ENCODE assay signal across 29 cellular contexts in genomic region chr5:15391648-15392392, GRCh38.
DNase-seq lines count a peak whose midpoint lies in the region; ATAC-seq and TF ChIP-seq lines count a peak whose summit lies in the region.
"Had no signal": no experiment of that assay in that cellular context is flagged by ENCODE, and none has a peak within 500 bp of the region (broad histone marks: within the 10 kb centered on the region; RNA-seq: fewer than 3 reads in every experiment).

No MANE protein-coding gene starts in this region.

- CTCF ChIA-PET in naive thymus-derived CD4-positive, alpha-beta T cell (lab: Charles Lee): no interaction called here

- no peak overlapping the region for H3K27ac ChIP-seq in right atrium auricular region
- H3K27ac ChIP-seq in naive thymus-derived CD4-positive, alpha-beta T cell (ENCODE audit: low read depth, low read length): no peak overlapping the region
- H3K27ac ChIP-seq: SJCRH30 had no signal

- H3K4me3 Mint-ChIP-seq in naive thymus-derived CD4-positive, alpha-beta T cell: no peak overlapping the region
- H3K4me3 Mint-ChIP-seq in activated T-helper 17 cell treated with anti-CD3 and anti-CD28 coated beads, Interleukin-2, amount 50 U/mL, for 72 hours: no peak overlapping the region
- H3K4me3 Mint-ChIP-seq: activated CD4-positive, alpha-beta memory T cell treated with anti-CD3 and anti-CD28 coated beads, Interleukin-2, amount 10 ng/mL, durations not matched to agents 7 days and 5 days; activated naive CD8-positive, alpha-beta T cell treated with anti-CD3 and anti-CD28 coated beads, Interleukin-2, amount 50 U/mL, for 24 hours; T-cell had no signal

- H3K27me3 Mint-ChIP-seq in naive thymus-derived CD4-positive, alpha-beta T cell: peaks cover 0 to under 1% (median 0%) of the 10 kb centered on the region in 5 donors
- H3K27me3 Mint-ChIP-seq in activated T-helper 17 cell treated with anti-CD3 and anti-CD28 coated beads, Interleukin-2, amount 50 U/mL, for 72 hours: no peaks in the 10 kb centered on the region
- H3K27me3 Mint-ChIP-seq: activated CD4-positive, alpha-beta memory T cell treated with anti-CD3 and anti-CD28 coated beads, Interleukin-2, amount 10 ng/mL, durations not matched to agents 7 days and 5 days; activated naive CD8-positive, alpha-beta T cell treated with anti-CD3 and anti-CD28 coated beads, Interleukin-2, amount 50 U/mL, for 24 hours; T-cell had no signal

- H3K4me3 ChIP-seq in right atrium auricular region (no peak overlapping the region), fibroblast of mammary gland (ENCODE audit: control insufficient read depth, low read depth, low read length) (no peak overlapping the region)
- H3K4me3 ChIP-seq in naive thymus-derived CD4-positive, alpha-beta T cell (ENCODE audit: low read length): no peak overlapping the region
- H3K4me3 ChIP-seq: SJCRH30 had no signal

- intact Hi-C loops in Right ventricle myocardium superior (cut with DNase I): no loop called here
- intact Hi-C loops in naive thymus-derived CD4-positive, alpha-beta T cell (cut with micrococcal nuclease): no loop called here

- TF ChIP-seq CTCF in right atrium auricular region (IDR thresholded peaks at IDR 0.05) (no peak), fibroblast of mammary gland (conservative IDR thresholded peaks at IDR 0.05; ENCODE audit: control insufficient read depth, insufficient read depth, low read depth, low read length) (no peak), omental fat pad (IDR thresholded peaks at IDR 0.05) (no peak)

- POLR2A ChIA-PET in naive thymus-derived CD4-positive, alpha-beta T cell (lab: Charles Lee): no interaction called here

- peaks cover 0 to 1% (median 0%) of the 10 kb centered on the region in 5 donors for H3K36me3 Mint-ChIP-seq in naive thymus-derived CD4-positive, alpha-beta T cell
- H3K36me3 Mint-ChIP-seq in activated T-helper 17 cell treated with anti-CD3 and anti-CD28 coated beads, Interleukin-2, amount 50 U/mL, for 72 hours (ENCODE audit: low read depth): no peaks in the 10 kb centered on the region
- H3K36me3 Mint-ChIP-seq: T-cell had no signal

- no peaks in the 10 kb centered on the region for H3K9me3 ChIP-seq in right atrium auricular region
- H3K9me3 ChIP-seq in naive thymus-derived CD4-positive, alpha-beta T cell (ENCODE audit: control insufficient read depth in 2 of 3, low read length in 3 of 3): no peaks in the 10 kb centered on the region
- H3K9me3 ChIP-seq: BE2C, heart right ventricle, SJCRH30 had no signal

- no peaks in the 10 kb centered on the region for H3K27me3 ChIP-seq in right atrium auricular region
- no peaks in the 10 kb centered on the region for H3K27me3 ChIP-seq in naive thymus-derived CD4-positive, alpha-beta T cell (ENCODE audit: control insufficient read depth in 2 of 2, insufficient read depth in 2 of 2, low read length in 2 of 2)
- H3K27me3 ChIP-seq: BE2C, heart right ventricle, SJCRH30 had no signal

- peaks cover 0 to 15% (median 1%) of the 10 kb centered on the region in 11 donors for H3K9me3 Mint-ChIP-seq in naive thymus-derived CD4-positive, alpha-beta T cell
- peaks cover 5% of the 10 kb centered on the region for H3K9me3 Mint-ChIP-seq in activated T-helper 17 cell treated with anti-CD3 and anti-CD28 coated beads, Interleukin-2, amount 50 U/mL, for 72 hours

- peak; percentile 78 for ATAC-seq in Right ventricle myocardium superior (ENCODE audit: poor library complexity)
- ATAC-seq in omental fat pad (ENCODE audit: low FRiP score): peak; percentile 54
- no peak for ATAC-seq in naive thymus-derived CD4-positive, alpha-beta T cell
- no peak for ATAC-seq in HG02571 (IDR thresholded peaks at IDR 0.05; ENCODE audit: unreplicated experiment)
- ATAC-seq in activated T-helper 17 cell treated with anti-CD3 and anti-CD28 coated beads, Interleukin-2, amount 50 U/mL, for 72 hours (replicated peaks): no peak
- ATAC-seq: activated naive CD8-positive, alpha-beta T cell treated with anti-CD3 and anti-CD28 coated beads, Interleukin-2, amount 50 U/mL, for 24 hours; Panc1; T-cell had no signal

- no peaks in the 10 kb centered on the region for H3K4me1 Mint-ChIP-seq in naive thymus-derived CD4-positive, alpha-beta T cell
- H3K4me1 Mint-ChIP-seq in activated T-helper 17 cell treated with anti-CD3 and anti-CD28 coated beads, Interleukin-2, amount 50 U/mL, for 72 hours: no peaks in the 10 kb centered on the region
- H3K4me1 Mint-ChIP-seq: activated CD4-positive, alpha-beta memory T cell treated with anti-CD3 and anti-CD28 coated beads, Interleukin-2, amount 10 ng/mL, durations not matched to agents 7 days and 5 days; activated naive CD8-positive, alpha-beta T cell treated with anti-CD3 and anti-CD28 coated beads, Interleukin-2, amount 50 U/mL, for 24 hours; T-cell had no signal

- H3K36me3 ChIP-seq in right atrium auricular region: no peaks in the 10 kb centered on the region
- H3K36me3 ChIP-seq in naive thymus-derived CD4-positive, alpha-beta T cell (ENCODE audit: control insufficient read depth in 2 of 3, insufficient read depth in 3 of 3, low read length in 3 of 3): no peaks in the 10 kb centered on the region
- H3K36me3 ChIP-seq: BE2C, heart right ventricle, SJCRH30 had no signal

- H3K27ac Mint-ChIP-seq in naive thymus-derived CD4-positive, alpha-beta T cell: no peak overlapping the region
- H3K27ac Mint-ChIP-seq in activated T-helper 17 cell treated with anti-CD3 and anti-CD28 coated beads, Interleukin-2, amount 50 U/mL, for 72 hours: no peak overlapping the region
- H3K27ac Mint-ChIP-seq: activated CD4-positive, alpha-beta memory T cell treated with anti-CD3 and anti-CD28 coated beads, Interleukin-2, amount 10 ng/mL, durations not matched to agents 7 days and 5 days; activated naive CD8-positive, alpha-beta T cell treated with anti-CD3 and anti-CD28 coated beads, Interleukin-2, amount 50 U/mL, for 24 hours; T-cell had no signal

- DNase-seq in Right ventricle myocardium superior (no peak), right atrium auricular region (ENCODE audit: low spot score) (no peak), fibroblast of mammary gland (ENCODE audit: low read depth) (peak; percentile 3), omental fat pad (ENCODE audit: low spot score) (no peak), AML-193 (lab: John Stamatoyannopoulos, UW) (no peak)
- DNase-seq in naive thymus-derived CD4-positive, alpha-beta T cell: no peak
- DNase-seq: activated CD4-positive, alpha-beta memory T cell treated with anti-CD3 and anti-CD28 coated beads, Interleukin-2, amount 10 ng/mL, durations not matched to agents 7 days and 5 days; activated CD4-positive, CD25-positive, alpha-beta regulatory T cell treated with anti-CD3 and anti-CD28 coated beads, Interleukin-2, amount 50 U/mL, for 72 hours; activated effector memory CD4-positive, alpha-beta T cell treated with anti-CD3 and anti-CD28 coated beads, Interleukin-2, amount 50 U/mL, for 16 hours; activated naive CD8-positive, alpha-beta T cell treated with anti-CD3 and anti-CD28 coated beads, Interleukin-2, amount 50 U/mL, for 24 hours; BE2C; DMS153; foreskin fibroblast; GOT3; heart right ventricle; KG1; MM.1S; NCI-H1417 treated with DMSO at 0.1 percent for 48 hours; NCI-H510A treated with DMSO at 0.1 percent for 48 hours; NK-92 treated with Interleukin-12 subunit alpha and Interleukin-12 subunit beta, amount 100 ng/mL, for 24 hours; occipital lobe; SJCRH30; stimulated activated CD4-positive, alpha-beta T cell treated with anti-CD3 and anti-CD28 coated beads, Interleukin-12 subunit alpha, Interleukin-12 subunit beta, amount 100 ng/mL, for 4 hours; stimulated activated naive CD4-positive, alpha-beta T cell treated with Interleukin-2 at 50 U/mL for 16 hours; T-cell; trophoblast cell had no signal

- no peaks in the 10 kb centered on the region for H3K4me1 ChIP-seq in right atrium auricular region
- no peaks in the 10 kb centered on the region for H3K4me1 ChIP-seq in naive thymus-derived CD4-positive, alpha-beta T cell (ENCODE audit: control insufficient read depth in 2 of 2, insufficient read depth in 2 of 2, low read length in 2 of 2)
- H3K4me1 ChIP-seq: BE2C, heart right ventricle, SJCRH30 had no signal

Comparison
In these comparisons a context has a peak if more than half of its experiments do, and no peak if none do; other contexts are left out.
1. ATAC-seq: peak in Right ventricle myocardium superior (single experiment) and omental fat pad (single experiment); none in naive thymus-derived CD4-positive, alpha-beta T cell (single experiment), HG02571 (single experiment) and activated T-helper 17 cell treated with anti-CD3 and anti-CD28 coated beads, Interleukin-2, amount 50 U/mL, for 72 hours (single experiment).